ENCODE assay signal across 28 cellular contexts in the genomic region with DNA sequence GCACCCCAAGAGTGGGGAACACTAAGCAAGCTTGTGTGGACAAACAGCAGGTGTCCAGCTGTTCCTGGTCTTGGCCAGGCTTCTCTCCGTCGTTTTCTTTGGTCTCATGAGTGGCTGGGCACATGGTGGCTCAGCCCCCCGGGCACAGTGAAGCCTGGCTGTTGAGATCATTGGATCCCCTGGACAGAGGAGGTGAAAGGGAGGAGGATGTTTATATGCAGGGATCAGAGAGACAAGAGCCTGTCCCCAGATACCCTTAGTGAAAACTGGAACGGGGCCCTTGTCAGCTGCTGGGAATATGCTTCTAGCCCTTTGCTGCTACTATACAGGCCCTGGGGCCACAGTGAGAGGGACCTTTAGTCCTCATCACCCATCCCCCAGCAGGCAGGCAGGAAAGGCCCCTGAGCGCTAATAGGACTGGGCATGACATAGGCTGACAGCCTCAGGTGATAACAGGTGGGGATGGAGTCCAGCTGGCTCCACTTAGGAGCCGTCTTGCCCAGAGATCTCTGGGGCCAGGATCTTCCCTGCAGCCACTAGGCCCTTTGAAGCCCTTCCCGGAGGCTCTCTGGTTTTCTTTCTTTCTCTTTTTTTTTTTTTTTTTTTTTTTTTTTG. TPM values are rescaled to one million over a fixed set of nuclear protein-coding genes. Genes with fewer than 3 reads are reported as not detected.
"Had no signal": no experiment of that assay in that cellular context is flagged by ENCODE, and none has a peak within 500 bp of the region (broad histone marks: within the 10 kb centered on the region; RNA-seq: fewer than 3 reads in every experiment).

No MANE protein-coding gene starts in this region.

- ATAC-seq: activated CD8-positive, alpha-beta T cell treated with anti-CD3 and anti-CD28 coated beads, Interleukin-2, amount 10 ng/mL, durations not matched to agents 7 days and 5 days; activated naive CD4-positive, alpha-beta T cell treated with anti-CD3 and anti-CD28 coated beads, Interleukin-2, amount 50 U/mL, for 72 hours; effector memory CD8-positive, alpha-beta T cell; esophagus mucosa; left lung had no signal

- H3K27me3 ChIP-seq: colonic mucosa, dorsolateral prefrontal cortex, thyroid gland had no signal

- H3K9me3 ChIP-seq: colonic mucosa, left lung, thyroid gland had no signal

- DNase-seq: activated CD4-positive, alpha-beta T cell treated with anti-CD3 and anti-CD28 coated beads, Interleukin-2, amount 10 ng/mL, durations not matched to agents 7 days and 5 days; activated CD4-positive, CD25-positive, alpha-beta regulatory T cell treated with anti-CD3 and anti-CD28 coated beads, Interleukin-2, amount 50 U/mL, for 72 hours; activated CD8-positive, alpha-beta T cell treated with anti-CD3 and anti-CD28 coated beads, Interleukin-2, amount 10 ng/mL, durations not matched to agents 7 days and 5 days; activated gamma-delta T cell treated with Interleukin-2 at 50 U/mL for 16 hours; activated T-cell treated with anti-CD3 and anti-CD28 coated beads, Interleukin-2, amount 50 U/mL, for 1 hour; aorta; central memory CD4-positive, alpha-beta T cell; colonic mucosa; effector memory CD8-positive, alpha-beta T cell; foreskin melanocyte; hippocampal formation; kidney glomerular epithelial cell; left lung; mammary epithelial cell; midbrain; natural killer cell; stimulated activated CD4-positive, alpha-beta T cell treated with anti-CD3 and anti-CD28 coated beads, Interleukin-12 subunit alpha, Interleukin-12 subunit beta, amount 100 ng/mL, for 4 hours; stimulated activated CD4-positive, alpha-beta T cell treated with anti-CD3 and anti-CD28 coated beads, Interleukin-4, amount 100 ng/mL, for 4 hours; thyroid gland; WERI-Rb-1 had no signal

- H3K4me1 ChIP-seq: colonic mucosa, left lung, thyroid gland had no signal

- H3K4me3 ChIP-seq: colonic mucosa, dorsolateral prefrontal cortex, left lung, thyroid gland had no signal

- H3K27ac ChIP-seq: colonic mucosa, dorsolateral prefrontal cortex, left lung, thyroid gland, WERI-Rb-1 had no signal

- H3K36me3 ChIP-seq: colonic mucosa, left lung, thyroid gland had no signal

RNA-seq across cellular contexts. Expression of a gene that starts 16.4 kb away (rescaled TPM):
- total RNA-seq: activated CD4-positive, alpha-beta T cell treated with anti-CD3 and anti-CD28 coated beads, Interleukin-2, amount 10 ng/mL, durations not matched to agents 7 days and 5 days; activated CD8-positive, alpha-beta T cell treated with anti-CD3 and anti-CD28 coated beads, Interleukin-2, amount 10 ng/mL, durations not matched to agents 7 days and 5 days; activated naive CD4-positive, alpha-beta T cell treated with anti-CD3 and anti-CD28 coated beads, Interleukin-2, amount 50 U/mL, for 72 hours; aorta; colonic mucosa; endothelial cell of umbilical vein; left lung; mammary epithelial cell; natural killer cell; skeletal muscle tissue; thyroid gland; ureter had no signal
- polyA plus RNA-seq: aorta, endothelial cell of umbilical vein, mammary epithelial cell had no signal

RNA-seq across cellular contexts. Expression of a gene that starts 56.8 kb away (rescaled TPM):
- total RNA-seq: activated CD4-positive, alpha-beta T cell treated with anti-CD3 and anti-CD28 coated beads, Interleukin-2, amount 10 ng/mL, durations not matched to agents 7 days and 5 days; activated CD8-positive, alpha-beta T cell treated with anti-CD3 and anti-CD28 coated beads, Interleukin-2, amount 10 ng/mL, durations not matched to agents 7 days and 5 days; activated naive CD4-positive, alpha-beta T cell treated with anti-CD3 and anti-CD28 coated beads, Interleukin-2, amount 50 U/mL, for 72 hours; endothelial cell of umbilical vein; mammary epithelial cell; osteocyte; progenitor cell of endocrine pancreas had no signal
- polyA plus RNA-seq: endothelial cell of umbilical vein, mammary epithelial cell had no signal
